9 cellular contexts compared by ENCODE assay signal in genomic region chr16:11094075-11094593, GRCh38.
A peak's percentile ranks its signal among the peaks of the same experiment; 100 is the strongest.
DNase-seq lines count a peak whose midpoint lies in the region; ATAC-seq, FAIRE-seq and TF ChIP-seq lines count a peak whose summit lies in the region.
"Had no signal": no experiment of that assay in that cellular context is flagged by ENCODE, and none has a peak within 500 bp of the region (broad histone marks: within the 10 kb centered on the region; RNA-seq: fewer than 3 reads in every experiment).

No MANE protein-coding gene starts in this region.

- no peaks in the 10 kb centered on the region for H3K27me3 ChIP-seq in small intestine (ENCODE audit: control insufficient read depth in 2 of 2, insufficient read depth in 2 of 2, low read length in 2 of 2)
- H3K27me3 ChIP-seq: ovary had no signal

- no peak overlapping the region for H3K4me3 ChIP-seq in small intestine (ENCODE audit: low read depth in 1 of 2, low read length in 2 of 2)
- H3K4me3 ChIP-seq: ovary had no signal

- peaks cover 3 to 4% of the 10 kb centered on the region in 2 donors for H3K36me3 ChIP-seq in small intestine (ENCODE audit: control insufficient read depth in 2 of 2, insufficient read depth in 2 of 2, low read length in 2 of 2)
- H3K36me3 ChIP-seq: ovary had no signal

- H3K4me3 Mint-ChIP-seq in HFFc6 (no peak overlapping the region; the same call in 1 of the 2 replicates), neural crest cell (no peak overlapping the region)
- peak overlapping the region; percentile 9 for H3K4me3 Mint-ChIP-seq in activated naive CD4-positive, alpha-beta T cell treated with anti-CD3 and anti-CD28 coated beads, Interleukin-2, amount 10 ng/mL, durations not matched to agents 7 days and 5 days

- no peaks in the 10 kb centered on the region for H3K4me1 ChIP-seq in small intestine (ENCODE audit: control insufficient read depth in 2 of 2, insufficient read depth in 1 of 2, low read depth in 1 of 2, low read length in 1 of 2)

- TF ChIP-seq CTCF in HFFc6 (IDR thresholded peaks at IDR 0.05) (no peak), neural crest cell (conservative IDR thresholded peaks at IDR 0.05) (no peak)

- ATAC-seq in GM18499 (IDR thresholded peaks at IDR 0.05; ENCODE audit: insufficient read depth, unreplicated experiment): peak; percentile 38

- CTCF ChIA-PET in activated naive CD4-positive, alpha-beta T cell treated with anti-CD3 and anti-CD28 coated beads, Interleukin-2, amount 10 ng/mL, durations not matched to agents 7 days and 5 days (lab: Charles Lee): interaction anchor here (0.5 to 2.8 kb wide), 11 partner anchors 13 to 224 kb away, joined by 3 to 11 read pairs (median 4); partner anchors contain the start of gene SOCS1

- H3K9me3 Mint-ChIP-seq in HFFc6 (no peaks in the 10 kb centered on the region), neural crest cell (no peaks in the 10 kb centered on the region)
- no peaks in the 10 kb centered on the region for H3K9me3 Mint-ChIP-seq in activated naive CD4-positive, alpha-beta T cell treated with anti-CD3 and anti-CD28 coated beads, Interleukin-2, amount 10 ng/mL, durations not matched to agents 7 days and 5 days

- WGBS in small intestine, 3 donors: 32 to 47% (median 41%) methylated on average over 4 of the region's 4 CpGs

- H3K27ac ChIP-seq in small intestine (ENCODE audit: low read depth in 1 of 2, low read length in 1 of 2): peak overlapping the region in 1 of 2 donors; percentile 59

- H3K36me3 Mint-ChIP-seq in HFFc6 (ENCODE audit: low read depth): no peaks in the 10 kb centered on the region
- H3K36me3 Mint-ChIP-seq in activated naive CD4-positive, alpha-beta T cell treated with anti-CD3 and anti-CD28 coated beads, Interleukin-2, amount 10 ng/mL, durations not matched to agents 7 days and 5 days: peaks cover 30% of the 10 kb centered on the region
- H3K36me3 Mint-ChIP-seq in neural crest cell (ENCODE audit: low read depth): no peaks in the 10 kb centered on the region

- FAIRE-seq in small intestine (lab: Jason Lieb, UNC): no peak

- no peaks in the 10 kb centered on the region for H3K9me3 ChIP-seq in small intestine (ENCODE audit: control insufficient read depth, low read depth)
- H3K9me3 ChIP-seq: ovary had no signal

- H3K4me1 Mint-ChIP-seq in HFFc6 (ENCODE audit: low read depth): peaks cover 52% of the 10 kb centered on the region
- H3K4me1 Mint-ChIP-seq in activated naive CD4-positive, alpha-beta T cell treated with anti-CD3 and anti-CD28 coated beads, Interleukin-2, amount 10 ng/mL, durations not matched to agents 7 days and 5 days: peaks cover 81% of the 10 kb centered on the region
- peaks cover 30% of the 10 kb centered on the region for H3K4me1 Mint-ChIP-seq in neural crest cell

- H3K27me3 Mint-ChIP-seq in HFFc6 (ENCODE audit: insufficient read depth) (no peaks in the 10 kb centered on the region; the same call in 1 of the 2 replicates), neural crest cell (ENCODE audit: low read depth) (no peaks in the 10 kb centered on the region)
- no peaks in the 10 kb centered on the region for H3K27me3 Mint-ChIP-seq in activated naive CD4-positive, alpha-beta T cell treated with anti-CD3 and anti-CD28 coated beads, Interleukin-2, amount 10 ng/mL, durations not matched to agents 7 days and 5 days

- H3K27ac Mint-ChIP-seq in HFFc6 (peak overlapping the region; percentile 28), neural crest cell (ENCODE audit: unreplicated experiment) (peak overlapping the region; percentile 51)
- peak overlapping the region; percentile 92 for H3K27ac Mint-ChIP-seq in activated naive CD4-positive, alpha-beta T cell treated with anti-CD3 and anti-CD28 coated beads, Interleukin-2, amount 10 ng/mL, durations not matched to agents 7 days and 5 days

- DNase-seq in HFFc6 (peak; percentile 21), NOMO-1 treated with DMSO at 0.1 percent for 48 hours (lab: John Stamatoyannopoulos, UW; ENCODE audit: unreplicated experiment) (peak; percentile 61), neural crest cell (ENCODE audit: low read depth, low spot score) (no peak), small intestine (no peak), NCI-H187 treated with DMSO at 0.1 percent for 48 hours (lab: John Stamatoyannopoulos, UW) (no peak)
- peak; percentile 69 for DNase-seq in activated naive CD4-positive, alpha-beta T cell treated with anti-CD3 and anti-CD28 coated beads, Interleukin-2, amount 10 ng/mL, durations not matched to agents 7 days and 5 days
- no peak for DNase-seq in effector CD8-positive, alpha-beta T cell (lab: John Stamatoyannopoulos, UW)

Comparison
In these comparisons a context has a peak if more than half of its experiments do, and no peak if none do; other contexts are left out.
1. DNase-seq: peak in HFFc6 (single experiment), NOMO-1 treated with DMSO at 0.1 percent for 48 hours (single experiment) and activated naive CD4-positive, alpha-beta T cell treated with anti-CD3 and anti-CD28 coated beads, Interleukin-2, amount 10 ng/mL, durations not matched to agents 7 days and 5 days (single experiment); none in neural crest cell (single experiment), effector CD8-positive, alpha-beta T cell (single experiment), small intestine (single experiment) and NCI-H187 treated with DMSO at 0.1 percent for 48 hours (single experiment).
2. H3K27ac Mint-ChIP-seq: peak in every context shown above with its lines; median percentile 92 in activated naive CD4-positive, alpha-beta T cell treated with anti-CD3 and anti-CD28 coated beads, Interleukin-2, amount 10 ng/mL, durations not matched to agents 7 days and 5 days; 51 in neural crest cell; 28 in HFFc6.